In the genomic region with DNA sequence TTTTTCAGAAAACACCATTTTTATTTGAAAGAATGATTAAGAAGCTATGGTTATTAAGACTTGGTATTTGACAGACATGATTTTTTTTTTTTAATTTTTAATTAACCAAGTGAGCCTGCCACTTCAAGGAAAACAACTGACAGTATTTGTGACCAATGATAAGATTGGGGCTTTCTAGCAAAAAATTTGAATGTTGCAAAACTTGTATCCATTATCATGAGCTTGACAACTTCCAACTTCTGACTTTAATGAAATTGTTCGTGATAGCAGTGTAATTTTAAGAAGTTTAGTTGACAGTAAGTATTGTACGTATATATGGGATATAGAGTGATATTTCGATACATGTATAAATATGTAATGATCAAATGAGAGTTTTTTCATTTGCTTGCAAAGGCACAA, we compare ENCODE assay signal across 2 cellular contexts.
TF ChIP-seq lines count a peak whose summit lies in the region.

No MANE protein-coding gene starts in this region.

TF ChIP-seq in IMR-90, 13 proteins besides CTCF, POLR2A, EP300 and RAD21:
- TF ChIP-seq MAFK (IDR thresholded peaks at IDR 0.05; ENCODE audit: low read depth, low read length) (no peak), CHD1 (IDR thresholded peaks at IDR 0.05; ENCODE audit: low read depth, low read length) (no peak), CEBPB (IDR thresholded peaks at IDR 0.05; ENCODE audit: low read depth, low read length) (no peak), RCOR1 (IDR thresholded peaks at IDR 0.05; ENCODE audit: insufficient replicate concordance, low read length) (no peak), MAZ (IDR thresholded peaks at IDR 0.05; ENCODE audit: borderline replicate concordance, low read depth, low read length) (no peak), FOS (IDR thresholded peaks at IDR 0.05; ENCODE audit: low read depth, low read length) (no peak), SMC3 (IDR thresholded peaks at IDR 0.05; ENCODE audit: low read depth, low read length) (no peak), MXI1 (IDR thresholded peaks at IDR 0.05; ENCODE audit: borderline replicate concordance, low read depth, low read length) (no peak), BHLHE40 (IDR thresholded peaks at IDR 0.05; ENCODE audit: low read depth, low read length) (no peak), RFX5 (IDR thresholded peaks at IDR 0.05; ENCODE audit: low read depth, low read length) (no peak), NFE2L2 (IDR thresholded peaks at IDR 0.05; ENCODE audit: low read depth, low read length) (no peak)
- TF ChIP-seq, protein P1, sequence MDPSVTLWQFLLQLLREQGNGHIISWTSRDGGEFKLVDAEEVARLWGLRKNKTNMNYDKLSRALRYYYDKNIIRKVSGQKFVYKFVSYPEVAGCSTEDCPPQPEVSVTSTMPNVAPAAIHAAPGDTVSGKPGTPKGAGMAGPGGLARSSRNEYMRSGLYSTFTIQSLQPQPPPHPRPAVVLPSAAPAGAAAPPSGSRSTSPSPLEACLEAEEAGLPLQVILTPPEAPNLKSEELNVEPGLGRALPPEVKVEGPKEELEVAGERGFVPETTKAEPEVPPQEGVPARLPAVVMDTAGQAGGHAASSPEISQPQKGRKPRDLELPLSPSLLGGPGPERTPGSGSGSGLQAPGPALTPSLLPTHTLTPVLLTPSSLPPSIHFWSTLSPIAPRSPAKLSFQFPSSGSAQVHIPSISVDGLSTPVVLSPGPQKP (IDR thresholded peaks at IDR 0.05; ENCODE audit: borderline replicate concordance, low read depth, low read length) = no peak
- TF ChIP-seq, protein P2, sequence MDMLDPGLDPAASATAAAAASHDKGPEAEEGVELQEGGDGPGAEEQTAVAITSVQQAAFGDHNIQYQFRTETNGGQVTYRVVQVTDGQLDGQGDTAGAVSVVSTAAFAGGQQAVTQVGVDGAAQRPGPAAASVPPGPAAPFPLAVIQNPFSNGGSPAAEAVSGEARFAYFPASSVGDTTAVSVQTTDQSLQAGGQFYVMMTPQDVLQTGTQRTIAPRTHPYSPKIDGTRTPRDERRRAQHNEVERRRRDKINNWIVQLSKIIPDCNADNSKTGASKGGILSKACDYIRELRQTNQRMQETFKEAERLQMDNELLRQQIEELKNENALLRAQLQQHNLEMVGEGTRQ (IDR thresholded peaks at IDR 0.05; ENCODE audit: low read depth, low read length) = no peak
TF ChIP-seq in IMR-90: peak in this region for 0.

TF ChIP-seq in neural cell, 6 proteins besides CTCF, POLR2A, EP300 and RAD21:
- TF ChIP-seq EZH2 (IDR thresholded peaks at IDR 0.05; ENCODE audit: borderline replicate concordance, insufficient read depth, low read length, poor library complexity, severe bottlenecking) (no peak), POLR2AphosphoS5 (IDR thresholded peaks at IDR 0.05) (no peak), TAF1 (IDR thresholded peaks at IDR 0.05; ENCODE audit: low read depth) (no peak), SMC3 (conservative IDR thresholded peaks at IDR 0.05; ENCODE audit: poor library complexity) (no peak), MXI1 (conservative IDR thresholded peaks at IDR 0.05; ENCODE audit: poor library complexity, severe bottlenecking) (no peak)
- TF ChIP-seq, protein P3, sequence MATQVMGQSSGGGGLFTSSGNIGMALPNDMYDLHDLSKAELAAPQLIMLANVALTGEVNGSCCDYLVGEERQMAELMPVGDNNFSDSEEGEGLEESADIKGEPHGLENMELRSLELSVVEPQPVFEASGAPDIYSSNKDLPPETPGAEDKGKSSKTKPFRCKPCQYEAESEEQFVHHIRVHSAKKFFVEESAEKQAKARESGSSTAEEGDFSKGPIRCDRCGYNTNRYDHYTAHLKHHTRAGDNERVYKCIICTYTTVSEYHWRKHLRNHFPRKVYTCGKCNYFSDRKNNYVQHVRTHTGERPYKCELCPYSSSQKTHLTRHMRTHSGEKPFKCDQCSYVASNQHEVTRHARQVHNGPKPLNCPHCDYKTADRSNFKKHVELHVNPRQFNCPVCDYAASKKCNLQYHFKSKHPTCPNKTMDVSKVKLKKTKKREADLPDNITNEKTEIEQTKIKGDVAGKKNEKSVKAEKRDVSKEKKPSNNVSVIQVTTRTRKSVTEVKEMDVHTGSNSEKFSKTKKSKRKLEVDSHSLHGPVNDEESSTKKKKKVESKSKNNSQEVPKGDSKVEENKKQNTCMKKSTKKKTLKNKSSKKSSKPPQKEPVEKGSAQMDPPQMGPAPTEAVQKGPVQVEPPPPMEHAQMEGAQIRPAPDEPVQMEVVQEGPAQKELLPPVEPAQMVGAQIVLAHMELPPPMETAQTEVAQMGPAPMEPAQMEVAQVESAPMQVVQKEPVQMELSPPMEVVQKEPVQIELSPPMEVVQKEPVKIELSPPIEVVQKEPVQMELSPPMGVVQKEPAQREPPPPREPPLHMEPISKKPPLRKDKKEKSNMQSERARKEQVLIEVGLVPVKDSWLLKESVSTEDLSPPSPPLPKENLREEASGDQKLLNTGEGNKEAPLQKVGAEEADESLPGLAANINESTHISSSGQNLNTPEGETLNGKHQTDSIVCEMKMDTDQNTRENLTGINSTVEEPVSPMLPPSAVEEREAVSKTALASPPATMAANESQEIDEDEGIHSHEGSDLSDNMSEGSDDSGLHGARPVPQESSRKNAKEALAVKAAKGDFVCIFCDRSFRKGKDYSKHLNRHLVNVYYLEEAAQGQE (IDR thresholded peaks at IDR 0.05; ENCODE audit: borderline replicate concordance) = no peak
